In the genomic region with DNA sequence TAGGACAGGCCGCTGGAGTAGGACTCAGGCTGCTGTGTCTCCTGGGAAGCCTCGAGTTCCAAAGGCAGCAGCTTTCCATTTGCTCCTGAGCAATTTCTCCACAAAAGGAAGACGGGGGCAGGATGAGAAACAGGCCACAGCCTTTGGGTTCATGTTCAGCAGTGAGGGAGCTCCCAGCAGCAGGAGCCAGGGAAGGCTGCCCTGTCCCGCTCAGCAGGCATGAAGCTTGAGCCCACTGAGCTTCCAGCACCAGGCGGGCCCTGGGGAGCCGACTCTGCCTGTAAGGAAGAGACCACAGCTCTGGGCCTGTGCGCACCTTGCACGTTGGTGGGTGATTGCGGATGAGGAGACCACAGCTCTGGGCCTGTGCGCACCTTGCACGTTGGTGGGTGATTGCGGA, we compare ENCODE assay signal across 5 cellular contexts.
"Had no signal": no experiment of that assay in that cellular context is flagged by ENCODE, and none has a peak within 500 bp of the region (broad histone marks: within the 10 kb centered on the region; RNA-seq: fewer than 3 reads in every experiment).

No MANE protein-coding gene starts in this region.

- H3K4me3 ChIP-seq: K562 had no signal

- H3K27ac ChIP-seq: HL-60 had no signal

- DNase-seq: IMR-90, KBM-7 had no signal

- FAIRE-seq: HepG2, K562 had no signal
